In the genomic region with DNA sequence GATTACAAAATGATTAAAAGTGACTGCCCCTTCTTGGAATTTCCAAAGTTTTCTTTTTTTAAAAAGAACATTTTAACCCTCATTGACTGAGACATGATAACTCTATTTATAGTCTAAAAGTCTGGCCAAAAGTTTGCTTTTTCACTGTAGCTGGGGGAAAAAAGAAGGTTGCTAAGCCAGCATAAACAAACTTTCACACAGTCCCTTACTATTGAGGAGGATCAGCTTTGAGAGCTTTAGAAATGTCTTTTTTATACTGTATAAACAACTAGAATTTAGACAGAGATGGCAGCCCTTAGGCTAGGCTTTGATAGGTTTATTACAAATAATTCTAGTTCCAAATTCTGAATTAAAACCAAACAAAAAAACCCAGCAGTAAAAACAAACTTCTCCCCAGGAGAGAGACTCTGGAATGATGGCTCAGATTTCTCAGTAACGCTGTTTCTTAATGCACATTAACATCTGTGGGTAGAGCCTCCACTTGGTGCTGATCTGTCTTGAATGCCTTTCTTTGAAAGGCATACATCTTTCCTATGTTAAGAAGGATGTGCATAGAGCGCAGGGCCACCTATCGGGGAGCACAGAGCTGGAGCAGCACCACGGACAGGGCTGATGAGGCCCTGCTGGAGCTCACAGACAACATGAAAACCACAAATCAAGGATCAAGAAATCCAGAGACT, we compare ENCODE assay signal across 9 cellular contexts.
DNase-seq lines count a peak whose midpoint lies in the region; ATAC-seq and TF ChIP-seq lines count a peak whose summit lies in the region.
"Had no signal": no experiment of that assay in that cellular context is flagged by ENCODE, and none has a peak within 500 bp of the region (broad histone marks: within the 10 kb centered on the region; RNA-seq: fewer than 3 reads in every experiment).

No MANE protein-coding gene starts in this region.

- H3K27ac ChIP-seq in osteoblast (ENCODE audit: low read depth, low read length) = no peak overlapping the region

- H3K4me1 ChIP-seq in Loucy (ENCODE audit: insufficient read depth, low read length, poor library complexity, severe bottlenecking) (peaks cover 8% of the 10 kb centered on the region), osteoblast (ENCODE audit: insufficient read depth, low read length) (no peaks in the 10 kb centered on the region)

- H3K4me2 ChIP-seq in Loucy (ENCODE audit: low read depth, low read length, poor library complexity, severe bottlenecking) (no peak overlapping the region), osteoblast (ENCODE audit: insufficient read depth, low read length) (no peak overlapping the region)

- H3K36me3 Mint-ChIP-seq in stimulated activated naive B cell treated with anti-CD40 and anti-IgM and Interleukin-4, amounts not matched to agents 10 μg/mL and 1 μg/mL and 100 μg/mL, for 72 hours = no peaks in the 10 kb centered on the region

- no peak for ATAC-seq in stimulated activated naive B cell treated with anti-CD40 and anti-IgM and Interleukin-4, amounts not matched to agents 10 μg/mL and 1 μg/mL and 100 μg/mL, for 72 hours (replicated peaks)

- H4K20me1 ChIP-seq in Loucy (ENCODE audit: insufficient read depth, low read length, poor library complexity, severe bottlenecking) (no peaks in the 10 kb centered on the region), osteoblast (ENCODE audit: insufficient read depth, low read length) (no peaks in the 10 kb centered on the region)

- no peaks in the 10 kb centered on the region for H3K9me2 ChIP-seq in Loucy (replicated peaks; ENCODE audit: low read depth, low read length)

- in situ Hi-C loops in G401 (cut with HindIII; ENCODE audit: low sequenced_read_pairs) = no loop called here

- no peak overlapping the region for H3K4me3 Mint-ChIP-seq in stimulated activated naive B cell treated with anti-CD40 and anti-IgM and Interleukin-4, amounts not matched to agents 10 μg/mL and 1 μg/mL and 100 μg/mL, for 72 hours
- H3K4me3 Mint-ChIP-seq: activated B cell treated with CpG ODN at 0.5 μM for 24 hours had no signal

- no peak overlapping the region for H3K4me3 ChIP-seq in Loucy (ENCODE audit: low read length, poor library complexity, severe bottlenecking)
- H3K4me3 ChIP-seq in choroid plexus epithelial cell (ENCODE audit: low read depth, low read length) = no peak overlapping the region
- no peak overlapping the region for H3K4me3 ChIP-seq in osteoblast (ENCODE audit: insufficient read depth, low read length)

- H3K27me3 ChIP-seq in Loucy (ENCODE audit: insufficient read depth, low read length, poor library complexity, severe bottlenecking) (no peaks in the 10 kb centered on the region), osteoblast (ENCODE audit: insufficient read depth, low read length) (peaks cover 6% of the 10 kb centered on the region)

- DNase-seq in G401 (ENCODE audit: low spot score) (peak; percentile 63), choroid plexus epithelial cell (ENCODE audit: low read depth) (peak; percentile 79), osteoblast (ENCODE audit: insufficient read length, low spot score, missing footprints) (no peak), SIG-M5 treated with dmso at 0.1 percent for 504 hours (lab: John Stamatoyannopoulos, UW; ENCODE audit: unreplicated experiment) (no peak), AML-193 (lab: John Stamatoyannopoulos, UW) (no peak)
- no peak for DNase-seq in stimulated activated naive B cell treated with anti-CD40 and anti-IgM and Interleukin-4, amounts not matched to agents 10 μg/mL and 1 μg/mL and 100 μg/mL, for 72 hours
- DNase-seq in stimulated activated CD4-positive, alpha-beta T cell treated with anti-CD3 and anti-CD28 coated beads, Interleukin-2, amount 100 ng/mL, for 48 hours = no peak
- DNase-seq: activated B cell treated with CpG ODN at 0.5 μM for 24 hours had no signal

- no peak overlapping the region for H2AFZ ChIP-seq in Loucy (ENCODE audit: low read length)
- H2AFZ ChIP-seq in osteoblast (ENCODE audit: low read length) = no peak overlapping the region

- H3K27me3 Mint-ChIP-seq in stimulated activated naive B cell treated with anti-CD40 and anti-IgM and Interleukin-4, amounts not matched to agents 10 μg/mL and 1 μg/mL and 100 μg/mL, for 72 hours = peaks cover 4 to 15% of the 10 kb centered on the region in 2 donors

- peak; percentile 31; the same call in 1 of the 2 replicates for TF ChIP-seq CTCF in Loucy (conservative IDR thresholded peaks at IDR 0.05; ENCODE audit: low read length)
- TF ChIP-seq CTCF in choroid plexus epithelial cell (conservative IDR thresholded peaks at IDR 0.05; ENCODE audit: low read depth, low read length) = peak; percentile 59
- TF ChIP-seq CTCF in osteoblast (IDR thresholded peaks at IDR 0.05; ENCODE audit: extremely low read depth, low read depth, low read length) = peak; percentile 16

- H3K9me3 ChIP-seq in Loucy (ENCODE audit: insufficient read depth, low read depth, low read length) (no peaks in the 10 kb centered on the region), osteoblast (ENCODE audit: low read depth, low read length) (no peaks in the 10 kb centered on the region)

- H3F3A ChIP-seq in Loucy (ENCODE audit: low read depth) = no peaks in the 10 kb centered on the region

- no peaks in the 10 kb centered on the region for H3K36me3 ChIP-seq in Loucy (ENCODE audit: insufficient read depth, low read length)
- no peaks in the 10 kb centered on the region for H3K36me3 ChIP-seq in osteoblast (ENCODE audit: insufficient read depth, low read length)

- no peaks in the 10 kb centered on the region for H3K9me3 Mint-ChIP-seq in stimulated activated naive B cell treated with anti-CD40 and anti-IgM and Interleukin-4, amounts not matched to agents 10 μg/mL and 1 μg/mL and 100 μg/mL, for 72 hours
- H3K9me3 Mint-ChIP-seq: activated B cell treated with CpG ODN at 0.5 μM for 24 hours had no signal

- H3K27ac Mint-ChIP-seq in stimulated activated naive B cell treated with anti-CD40 and anti-IgM and Interleukin-4, amounts not matched to agents 10 μg/mL and 1 μg/mL and 100 μg/mL, for 72 hours = no peak overlapping the region
- H3K27ac Mint-ChIP-seq: activated B cell treated with CpG ODN at 0.5 μM for 24 hours had no signal

- H3K4me1 Mint-ChIP-seq in stimulated activated naive B cell treated with anti-CD40 and anti-IgM and Interleukin-4, amounts not matched to agents 10 μg/mL and 1 μg/mL and 100 μg/mL, for 72 hours = peaks cover 13 to 31% of the 10 kb centered on the region in 2 donors

- no peak overlapping the region for H3K9ac ChIP-seq in Loucy (ENCODE audit: low read depth, low read length, poor library complexity, severe bottlenecking)

- H3K79me2 ChIP-seq in Loucy (ENCODE audit: insufficient read depth, low read length) (no peaks in the 10 kb centered on the region), osteoblast (ENCODE audit: insufficient read depth, low read length) (no peaks in the 10 kb centered on the region)

Comparison
In these comparisons a context has a peak if more than half of its experiments do, and no peak if none do; other contexts are left out.
1. DNase-seq: peak in G401 (single experiment) and choroid plexus epithelial cell (single experiment); none in osteoblast (single experiment), stimulated activated naive B cell treated with anti-CD40 and anti-IgM and Interleukin-4, amounts not matched to agents 10 μg/mL and 1 μg/mL and 100 μg/mL, for 72 hours (single experiment), stimulated activated CD4-positive, alpha-beta T cell treated with anti-CD3 and anti-CD28 coated beads, Interleukin-2, amount 100 ng/mL, for 48 hours (0 of 2), SIG-M5 treated with dmso at 0.1 percent for 504 hours (single experiment) and AML-193 (0 of 2).
2. Peak in every context shown above with its lines, with median percentiles within 50 percentile points of each other: CTCF ChIP-seq.